12 cellular contexts compared by ENCODE assay signal in the genomic region with DNA sequence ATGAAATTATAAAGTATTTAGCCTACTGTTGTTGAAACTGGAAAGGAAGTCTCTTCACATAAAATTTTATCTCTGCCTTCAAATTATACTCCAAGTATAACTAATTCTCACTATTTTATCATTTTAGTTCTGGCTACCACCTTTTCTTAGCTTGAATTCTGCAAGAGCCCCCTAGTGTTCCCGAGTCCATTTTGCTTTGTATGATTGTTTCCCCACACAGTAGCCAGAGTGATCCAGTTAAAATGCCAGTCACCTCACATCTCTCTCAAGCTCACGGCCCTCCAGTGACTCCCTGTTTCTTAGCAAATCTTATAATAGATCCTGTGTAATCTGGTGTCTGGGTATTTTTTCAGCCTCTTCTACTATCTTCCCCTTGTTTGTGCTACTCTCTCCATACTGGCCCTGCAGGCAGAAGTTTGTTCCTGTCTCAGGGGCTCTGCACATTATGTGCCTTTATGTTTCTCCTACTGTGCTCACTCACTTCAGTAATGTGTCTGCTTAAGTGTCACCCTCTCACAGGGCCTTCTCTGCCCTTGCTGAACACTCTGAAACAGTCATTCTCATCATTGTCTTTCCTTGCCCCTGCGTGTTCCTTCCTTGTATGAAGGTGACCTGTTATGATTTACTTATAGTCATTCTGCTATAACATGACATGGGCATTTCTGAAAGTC. TPM values are rescaled to one million over a fixed set of nuclear protein-coding genes. Genes with fewer than 3 reads are reported as not detected.
DNase-seq lines count a peak whose midpoint lies in the region; ATAC-seq, FAIRE-seq and TF ChIP-seq lines count a peak whose summit lies in the region.
"Had no signal": no experiment of that assay in that cellular context is flagged by ENCODE, and none has a peak within 500 bp of the region (broad histone marks: within the 10 kb centered on the region; RNA-seq: fewer than 3 reads in every experiment).

No MANE protein-coding gene starts in this region.

- H3K27ac Mint-ChIP-seq in CD4-positive, alpha-beta T cell, result no peak overlapping the region
- H3K27ac Mint-ChIP-seq in H9 (peak overlapping the region in 1 of 3 experiments; percentile 19; a peak in 3 of 7 replicates), mesothelial cell of epicardium (peak overlapping the region; percentile 22)

- no peak overlapping the region for H2BK15ac ChIP-seq in H9 (ENCODE audit: low read depth, low read length)

- TF ChIP-seq CTCF in CD4-positive, alpha-beta T cell (IDR thresholded peaks at IDR 0.05), result no peak
- peak; percentile 44 for TF ChIP-seq CTCF in H9 (conservative IDR thresholded peaks at IDR 0.05)
- 0 out of 6 replicates have a peak, but pooled peaks of 1 of the 3 experiments have one; percentile 9 for TF ChIP-seq CTCF in GM12878 (IDR thresholded peaks at IDR 0.05 in 2 of 3, conservative IDR thresholded peaks at IDR 0.05 in 1 of 3; ENCODE audit: control insufficient read depth in 2 of 3, extremely low read depth in 1 of 3, insufficient read depth in 1 of 3, low read depth in 3 of 3, low read length in 3 of 3)
- no peak for TF ChIP-seq CTCF in mesothelial cell of epicardium (IDR thresholded peaks at IDR 0.05; ENCODE audit: unreplicated experiment)

- H3K9ac ChIP-seq in H9 (ENCODE audit: extremely low read depth, insufficient read length, low read length) (no peak overlapping the region), GM12878 (ENCODE audit: control insufficient read depth, insufficient read depth, low read length) (no peak overlapping the region)

- H2AFZ ChIP-seq in H9 (ENCODE audit: low read length) (no peak overlapping the region), GM12878 (ENCODE audit: control insufficient read depth, low read depth, low read length) (no peak overlapping the region)

- H2AK5ac ChIP-seq in H9 (ENCODE audit: insufficient read length, low read length), result no peak overlapping the region

- H3K4me2 ChIP-seq in H9 (ENCODE audit: insufficient read depth, insufficient read length, low read length) (no peak overlapping the region), GM12878 (ENCODE audit: control insufficient read depth, insufficient read depth) (no peak overlapping the region)

- H4K8ac ChIP-seq in H9 (replicated peaks; ENCODE audit: insufficient read length, low read depth, low read length), result no peak overlapping the region

- FAIRE-seq in GM12878 (lab: Jason Lieb, UNC), result no peak
- FAIRE-seq: islet of Langerhans, TTC549 had no signal

- peaks cover 23% of the 10 kb centered on the region; the same call in 1 of the 2 replicates for H3K79me2 ChIP-seq in H9 (ENCODE audit: insufficient read depth, low read length)
- H3K79me2 ChIP-seq in GM12878 (ENCODE audit: control insufficient read depth, insufficient read depth, low read length), result peaks cover 79% of the 10 kb centered on the region

- H3K27ac ChIP-seq in CD4-positive, alpha-beta T cell (ENCODE audit: low read depth, low read length), result no peak overlapping the region
- H3K27ac ChIP-seq in H9 (ENCODE audit: insufficient read length, low read depth, low read length) (no peak overlapping the region), GM12878 (ENCODE audit: control insufficient read depth, insufficient read depth) (no peak overlapping the region)
- H3K27ac ChIP-seq: Peyer's patch had no signal

- TF ChIP-seq RAD21 in GM12878 (IDR thresholded peaks at IDR 0.05; ENCODE audit: insufficient read depth, low read depth, low read length), result no peak

- no peak overlapping the region for H2BK20ac ChIP-seq in H9 (ENCODE audit: low read depth, low read length, poor library complexity, severe bottlenecking)

- no peak for TF ChIP-seq EP300 in GM12878 (IDR thresholded peaks at IDR 0.05; ENCODE audit: borderline replicate concordance in 1 of 2, control insufficient read depth in 1 of 2, low read depth in 2 of 2, low read length in 2 of 2)

- DNase-seq in CD4-positive, alpha-beta T cell, result no peak
- DNase-seq in H9, result no peak
- no peak for DNase-seq in GM12878 (ENCODE audit: low read depth, low spot score)
- DNase-seq in mesothelial cell of epicardium (ENCODE audit: low spot score in 2 of 2, unreplicated experiment in 2 of 2), result no peak
- DNase-seq in DMS79 (lab: John Stamatoyannopoulos, UW), result no peak
- DNase-seq in stimulated activated CD4-positive, alpha-beta T cell treated with anti-CD3 and anti-CD28 coated beads, Interleukin-1b, Interleukin-23, amount 100 ng/mL, for 48 hours, result no peak
- DNase-seq: MM.1S; Peyer's patch; stimulated activated naive CD8-positive, alpha-beta T cell treated with anti-CD3 and anti-CD28 coated beads, Interleukin-15, amount 100 ng/mL, for 72 hours had no signal

- no TSS peak for BruUV-seq in GM12878 (replicated peaks; lab: Mats Ljungman, UMichigan)

- H3K9me3 ChIP-seq in CD4-positive, alpha-beta T cell (ENCODE audit: control insufficient read depth, low read length), result no peaks in the 10 kb centered on the region
- H3K9me3 ChIP-seq in H9 (ENCODE audit: control insufficient read depth, low read depth, low read length) (no peaks in the 10 kb centered on the region), GM12878 (replicated peaks; ENCODE audit: control insufficient read depth, insufficient read depth, low read length) (no peaks in the 10 kb centered on the region)
- H3K9me3 ChIP-seq: Peyer's patch had no signal

- no peak overlapping the region for H3K4me3 ChIP-seq in GM12878
- H3K4me3 ChIP-seq: Peyer's patch had no signal

- no peak overlapping the region for H2BK5ac ChIP-seq in H9 (ENCODE audit: insufficient read length, low read length)

- no peaks in the 10 kb centered on the region for H3K23me2 ChIP-seq in H9 (ENCODE audit: insufficient read length, low read depth, low read length, poor library complexity, severe bottlenecking)

- POLR2A ChIA-PET in CD4-positive, alpha-beta T cell (lab: Charles Lee), result interaction anchor here (2.1 kb wide), 1 partner anchor 10 kb away, joined by 7 read pairs; no protein-coding TSS in a partner anchor
- POLR2A ChIA-PET in GM12878 (lab: Charles Lee), result no interaction called here

- H3K14ac ChIP-seq in H9 (ENCODE audit: insufficient read depth, low read length), result no peak overlapping the region

- H3K36me3 Mint-ChIP-seq in CD4-positive, alpha-beta T cell (ENCODE audit: low read depth), result peaks cover 93% of the 10 kb centered on the region
- H3K36me3 Mint-ChIP-seq in H9 (ENCODE audit: insufficient read depth in 1 of 3, low read depth in 3 of 3) (peaks cover 53 to 89% (median 88%) of the 10 kb centered on the region in 3 experiments; a peak in 6 of 7 replicates), mesothelial cell of epicardium (peaks cover 31% of the 10 kb centered on the region)

- TF ChIP-seq POLR2A in GM12878 (IDR thresholded peaks at IDR 0.05; ENCODE audit: low read depth, low read length), result 0 out of 2 replicates have a peak, but pooled peaks have one; percentile 1

- CTCF ChIA-PET in CD4-positive, alpha-beta T cell (lab: Charles Lee), result interaction anchor here (1.1 kb wide), 1 partner anchor 9 kb away, joined by 3 read pairs; no protein-coding TSS in a partner anchor
- CTCF ChIA-PET in GM12878 (lab: Yijun Ruan, JAX), result no interaction called here

- no peak overlapping the region for H2BK12ac ChIP-seq in H9 (ENCODE audit: insufficient read length, low read depth, low read length)

- no peak overlapping the region for H4K91ac ChIP-seq in H9 (ENCODE audit: insufficient read length, low read depth, low read length)

- peaks cover 72% of the 10 kb centered on the region for H3K4me1 Mint-ChIP-seq in CD4-positive, alpha-beta T cell (ENCODE audit: low read depth)
- H3K4me1 Mint-ChIP-seq in H9 (peaks cover 6 to 9% of the 10 kb centered on the region in 2 experiments; a peak in 3 of 4 replicates), mesothelial cell of epicardium (peaks cover 17% of the 10 kb centered on the region)

- peaks cover 2 to 38% of the 10 kb centered on the region in 2 experiments for H3K36me3 ChIP-seq in GM12878 (ENCODE audit: control insufficient read depth in 2 of 2, insufficient read depth in 2 of 2, low read length in 1 of 2)

- no peak overlapping the region for H3K56ac ChIP-seq in H9 (ENCODE audit: insufficient read length, low read depth, low read length)

- no peak overlapping the region for H3K4ac ChIP-seq in H9 (ENCODE audit: low read depth, low read length)

- H4K20me1 ChIP-seq in H9 (ENCODE audit: control insufficient read depth, insufficient read depth, insufficient read length), result no peaks in the 10 kb centered on the region
- H4K20me1 ChIP-seq in GM12878 (ENCODE audit: control insufficient read depth, insufficient read depth), result 0 out of 2 replicates have a peak, but pooled peaks cover 2% of the 10 kb centered on the region

- no peaks in the 10 kb centered on the region for H3K27me3 ChIP-seq in CD4-positive, alpha-beta T cell (ENCODE audit: control insufficient read depth, insufficient read depth, low read length)
- no peaks in the 10 kb centered on the region for H3K27me3 ChIP-seq in H9 (ENCODE audit: insufficient read depth, low read length)
- no peaks in the 10 kb centered on the region for H3K27me3 ChIP-seq in GM12878 (replicated peaks in 1 of 2; ENCODE audit: control insufficient read depth in 2 of 2, insufficient read depth in 2 of 2, low read length in 1 of 2)
- H3K27me3 ChIP-seq: Peyer's patch had no signal

- RAD21 ChIA-PET in GM12878 (lab: Charles Lee; ENCODE audit: unreplicated experiment), result no interaction called here

- H3K4me3 Mint-ChIP-seq in CD4-positive, alpha-beta T cell, result peak overlapping the region; percentile 5
- no peak overlapping the region for H3K4me3 Mint-ChIP-seq in H9
- no peak overlapping the region for H3K4me3 Mint-ChIP-seq in mesothelial cell of epicardium
- H3K4me3 Mint-ChIP-seq: stimulated activated naive CD8-positive, alpha-beta T cell treated with anti-CD3 and anti-CD28 coated beads, Interleukin-15, amount 100 ng/mL, for 72 hours had no signal

- H2BK120ac ChIP-seq in H9 (ENCODE audit: low read depth, low read length, poor library complexity, severe bottlenecking), result no peak overlapping the region

- in situ Hi-C loops in GM12878 (cut with MboI), result no loop called here

- no peak overlapping the region for H4K5ac ChIP-seq in H9 (ENCODE audit: insufficient read length, low read depth, low read length)

- SMC1A ChIA-PET in GM12878 (lab: Charles Lee; ENCODE audit: uncharacterized antibody, unreplicated experiment), result interaction anchor here (0.7 to 1.1 kb wide), 3 partner anchors 9 kb away, joined by 3 to 4 read pairs (median 3); no protein-coding TSS in a partner anchor

- H3K79me1 ChIP-seq in H9 (ENCODE audit: insufficient read depth, low read depth, low read length, poor library complexity, severe bottlenecking), result peaks cover 3% of the 10 kb centered on the region

- WGBS in H9 (ENCODE audit: extremely low coverage, insufficient read length, low lambda C conversion rate), result no CpG with 5 or more reads among the region's 3 CpGs
- WGBS in GM12878 (ENCODE audit: insufficient coverage, insufficient replicate concordance, low lambda C conversion rate, missing lambda C conversion rate), result 93% methylated on average over 3 of the region's 3 CpGs

- H3K27me3 Mint-ChIP-seq in CD4-positive, alpha-beta T cell, result no peaks in the 10 kb centered on the region
- H3K27me3 Mint-ChIP-seq in H9 (ENCODE audit: low read depth), result no peaks in the 10 kb centered on the region
- no peaks in the 10 kb centered on the region for H3K27me3 Mint-ChIP-seq in mesothelial cell of epicardium (ENCODE audit: low read depth)
- H3K27me3 Mint-ChIP-seq: stimulated activated naive CD8-positive, alpha-beta T cell treated with anti-CD3 and anti-CD28 coated beads, Interleukin-15, amount 100 ng/mL, for 72 hours had no signal

- no peaks in the 10 kb centered on the region for H3K9me3 Mint-ChIP-seq in CD4-positive, alpha-beta T cell
- H3K9me3 Mint-ChIP-seq in H9, result no peaks in the 10 kb centered on the region
- H3K9me3 Mint-ChIP-seq in mesothelial cell of epicardium, result no peaks in the 10 kb centered on the region
- H3K9me3 Mint-ChIP-seq: stimulated activated naive CD8-positive, alpha-beta T cell treated with anti-CD3 and anti-CD28 coated beads, Interleukin-15, amount 100 ng/mL, for 72 hours had no signal

- H3K4me1 ChIP-seq in H9 (ENCODE audit: insufficient read depth, low read length) (no peaks in the 10 kb centered on the region), GM12878 (ENCODE audit: control insufficient read depth, insufficient read depth, low read length) (peaks cover 16% of the 10 kb centered on the region)

- no peak overlapping the region for H3K18ac ChIP-seq in H9 (ENCODE audit: insufficient read length, low read depth, low read length)

- no peak overlapping the region for H3T11ph ChIP-seq in H9 (ENCODE audit: low read length)

- ATAC-seq in CD4-positive, alpha-beta T cell (ENCODE audit: poor library complexity), result no peak
- ATAC-seq in GM12878, result peak; percentile 27
- no peak for ATAC-seq in HG03280 (IDR thresholded peaks at IDR 0.05; ENCODE audit: unreplicated experiment)
- ATAC-seq: stimulated activated naive CD8-positive, alpha-beta T cell treated with anti-CD3 and anti-CD28 coated beads, Interleukin-15, amount 100 ng/mL, for 72 hours had no signal

- intact Hi-C loops in CD4-positive, alpha-beta T cell (cut with DNase I, micrococcal nuclease), result loop anchor here in 1 of 2 experiments (5.0 kb wide), 2 partner anchors 35 to 110 kb away; no protein-coding TSS in a partner anchor
- intact Hi-C loops in GM12878 (cut with micrococcal nuclease; ENCODE audit: unreplicated experiment), result no loop called here

- no peak overlapping the region for H3K23ac ChIP-seq in H9 (ENCODE audit: insufficient read length, low read depth, low read length)

RNA-seq across cellular contexts. Expression of a gene that starts 8.9 kb away (rescaled TPM):
- total RNA-seq in CD4-positive, alpha-beta T cell, result 100 to 1,000 TPM; 169 to 177 TPM
- total RNA-seq in H9 (2021) (130 and 134 TPM in 2 replicates), GM12878 (2014; rRNA removed) (74.5 and 87.0 TPM in 2 replicates), GM12878 (2014; rRNA removed; fragmentation: Illumina TruSeq; extraction: Trizol) (79.7 and 86.4 TPM in 2 replicates), GM12878 (2021) (80.1 and 87.9 TPM in 2 replicates), mesothelial cell of epicardium (133 to 141 TPM (median 139 TPM) in 3 replicates)
- total RNA-seq in GM12878 (2013; cell fraction: nucleolus; rRNA removed), result 271 and 278 TPM in 2 replicates
- polyA plus RNA-seq in GM12878 (2011; ENCODE audit: low read depth), result 40.4 TPM
- polyA plus RNA-seq in GM12878 (2011; rRNA removed) (123 and 131 TPM in 2 replicates), GM12878 (2014; fragmentation: Illumina TruSeq; extraction: Trizol) (117 and 132 TPM in 2 replicates), GM12878 (2014; fragmentation: Nextera tagmentation; extraction: Ambion mirVana) (10 to 100 TPM; 26.5 to 30.4 TPM), GM12878 (2014; rRNA removed) (61.2 and 64.2 TPM in 2 replicates), GM12878 (2016; fragmentation: Nextera tagmentation; extraction: Ambion mirVana) (10 to 100 TPM; 50.9 to 52.1 TPM)
- 62.1 and 67.2 TPM in 2 replicates for polyA plus RNA-seq in GM12878 (2011; cell fraction: cytosol; rRNA removed)
- polyA plus RNA-seq in GM12878 (2011; cell fraction: nucleus; rRNA removed), result 74.7 and 77.8 TPM in 2 replicates
- polyA plus RNA-seq in GM12878 (2012), result 48.7 and 67.5 TPM in 2 replicates
- 103 and 117 TPM in 2 replicates for polyA minus RNA-seq in GM12878 (2011; rRNA and poly(A)+ RNA removed)
- polyA minus RNA-seq in GM12878 (2011; cell fraction: cytosol; rRNA and poly(A)+ RNA removed), result 35.9 and 42.6 TPM in 2 replicates
- polyA minus RNA-seq in GM12878 (2011; cell fraction: nucleus; rRNA and poly(A)+ RNA removed), result 58.9 and 116 TPM in 2 replicates
